1 cellular context compared by ENCODE assay signal in genomic region chr3:119352235-119352634, GRCh38.
A peak's percentile ranks its signal among the peaks of the same experiment; 100 is the strongest.
TF ChIP-seq lines count a peak whose summit lies in the region.

No MANE protein-coding gene starts in this region.

TF ChIP-seq in K562, 482 proteins besides CTCF, POLR2A, EP300 and RAD21:
- TF ChIP-seq, protein P1, sequence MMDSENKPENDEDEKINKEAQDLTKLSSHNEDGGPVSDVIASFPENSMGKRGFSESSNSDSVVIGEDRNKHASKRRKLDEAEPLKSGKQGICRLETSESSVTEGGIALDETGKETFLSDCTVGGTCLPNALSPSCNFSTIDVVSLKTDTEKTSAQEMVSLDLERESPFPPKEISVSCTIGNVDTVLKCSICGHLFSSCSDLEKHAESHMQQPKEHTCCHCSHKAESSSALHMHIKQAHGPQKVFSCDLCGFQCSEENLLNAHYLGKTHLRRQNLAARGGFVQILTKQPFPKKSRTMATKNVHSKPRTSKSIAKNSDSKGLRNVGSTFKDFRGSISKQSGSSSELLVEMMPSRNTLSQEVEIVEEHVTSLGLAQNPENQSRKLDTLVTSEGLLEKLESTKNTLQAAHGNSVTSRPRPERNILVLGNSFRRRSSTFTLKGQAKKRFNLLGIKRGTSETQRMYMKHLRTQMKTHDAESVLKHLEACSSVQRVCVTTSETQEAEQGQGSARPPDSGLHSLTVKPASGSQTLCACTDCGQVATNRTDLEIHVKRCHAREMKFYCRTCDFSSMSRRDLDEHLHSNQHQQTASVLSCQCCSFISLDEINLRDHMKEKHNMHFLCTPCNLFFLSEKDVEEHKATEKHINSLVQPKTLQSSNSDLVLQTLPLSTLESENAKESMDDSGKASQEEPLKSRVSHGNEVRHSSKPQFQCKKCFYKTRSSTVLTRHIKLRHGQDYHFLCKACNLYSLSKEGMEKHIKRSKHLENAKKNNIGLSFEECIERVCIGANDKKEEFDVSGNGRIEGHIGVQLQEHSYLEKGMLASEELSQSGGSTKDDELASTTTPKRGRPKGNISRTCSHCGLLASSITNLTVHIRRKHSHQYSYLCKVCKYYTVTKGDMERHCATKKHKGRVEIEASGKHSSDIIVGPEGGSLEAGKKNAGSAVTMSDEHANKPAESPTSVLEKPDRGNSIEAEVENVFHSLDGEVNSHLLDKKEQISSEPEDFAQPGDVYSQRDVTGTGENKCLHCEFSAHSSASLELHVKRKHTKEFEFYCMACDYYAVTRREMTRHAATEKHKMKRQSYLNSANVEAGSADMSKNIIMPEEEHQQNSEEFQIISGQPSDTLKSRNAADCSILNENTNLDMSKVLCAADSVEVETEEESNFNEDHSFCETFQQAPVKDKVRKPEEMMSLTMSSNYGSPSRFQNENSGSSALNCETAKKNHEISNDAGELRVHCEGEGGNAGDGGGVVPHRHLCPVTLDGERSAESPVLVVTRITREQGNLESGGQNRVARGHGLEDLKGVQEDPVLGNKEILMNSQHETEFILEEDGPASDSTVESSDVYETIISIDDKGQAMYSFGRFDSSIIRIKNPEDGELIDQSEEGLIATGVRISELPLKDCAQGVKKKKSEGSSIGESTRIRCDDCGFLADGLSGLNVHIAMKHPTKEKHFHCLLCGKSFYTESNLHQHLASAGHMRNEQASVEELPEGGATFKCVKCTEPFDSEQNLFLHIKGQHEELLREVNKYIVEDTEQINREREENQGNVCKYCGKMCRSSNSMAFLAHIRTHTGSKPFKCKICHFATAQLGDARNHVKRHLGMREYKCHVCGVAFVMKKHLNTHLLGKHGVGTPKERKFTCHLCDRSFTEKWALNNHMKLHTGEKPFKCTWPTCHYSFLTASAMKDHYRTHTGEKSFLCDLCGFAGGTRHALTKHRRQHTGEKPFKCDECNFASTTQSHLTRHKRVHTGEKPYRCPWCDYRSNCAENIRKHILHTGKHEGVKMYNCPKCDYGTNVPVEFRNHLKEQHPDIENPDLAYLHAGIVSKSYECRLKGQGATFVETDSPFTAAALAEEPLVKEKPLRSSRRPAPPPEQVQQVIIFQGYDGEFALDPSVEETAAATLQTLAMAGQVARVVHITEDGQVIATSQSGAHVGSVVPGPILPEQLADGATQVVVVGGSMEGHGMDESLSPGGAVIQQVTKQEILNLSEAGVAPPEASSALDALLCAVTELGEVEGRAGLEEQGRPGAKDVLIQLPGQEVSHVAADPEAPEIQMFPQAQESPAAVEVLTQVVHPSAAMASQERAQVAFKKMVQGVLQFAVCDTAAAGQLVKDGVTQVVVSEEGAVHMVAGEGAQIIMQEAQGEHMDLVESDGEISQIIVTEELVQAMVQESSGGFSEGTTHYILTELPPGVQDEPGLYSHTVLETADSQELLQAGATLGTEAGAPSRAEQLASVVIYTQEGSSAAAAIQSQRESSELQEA (IDR thresholded peaks at IDR 0.05; ENCODE audit: low read depth), result peak; percentile 64; the same call in 1 of the 2 replicates
- TF ChIP-seq SPI1 (IDR thresholded peaks at IDR 0.05; ENCODE audit: borderline replicate concordance, low read depth, low read length), result peak; percentile 85
- no peak for TF ChIP-seq BCLAF1 (IDR thresholded peaks at IDR 0.05; ENCODE audit: borderline replicate concordance in 1 of 2, control insufficient read depth in 1 of 2, low read depth in 2 of 2, low read length in 1 of 2)
- no peak for TF ChIP-seq POLR2AphosphoS2 (IDR thresholded peaks at IDR 0.05; ENCODE audit: low read length)
- TF ChIP-seq ZNF347 (CRISPR knock-in tag; IDR thresholded peaks at IDR 0.05; ENCODE audit: low read depth), result no peak
- no peak for TF ChIP-seq BRD4 (IDR thresholded peaks at IDR 0.05)
- no peak for TF ChIP-seq SIN3B (IDR thresholded peaks at IDR 0.05; ENCODE audit: low read depth)
- no peak for TF ChIP-seq BACH1 (tag; IDR thresholded peaks at IDR 0.05)
- no peak for TF ChIP-seq TFAP4 (CRISPR knock-in tag; IDR thresholded peaks at IDR 0.05; ENCODE audit: borderline replicate concordance)
- peak; percentile 56; the same call in 1 of the 2 replicates for TF ChIP-seq CEBPG (CRISPR knock-in tag; IDR thresholded peaks at IDR 0.05)
- no peak for TF ChIP-seq CEBPG (tag; conservative IDR thresholded peaks at IDR 0.05 in 1 of 2, IDR thresholded peaks at IDR 0.05 in 1 of 2)
- no peak for TF ChIP-seq CC2D1A (IDR thresholded peaks at IDR 0.05)
- no peak for TF ChIP-seq CREB1 (IDR thresholded peaks at IDR 0.05)
- no peak for TF ChIP-seq CREB1 (CRISPR knock-in tag; IDR thresholded peaks at IDR 0.05)
- no peak for TF ChIP-seq TAF1 (IDR thresholded peaks at IDR 0.05; ENCODE audit: control insufficient read depth, extremely low read depth, insufficient read depth, low read length, severe bottlenecking)
- TF ChIP-seq KLF13 (tag; IDR thresholded peaks at IDR 0.05; ENCODE audit: borderline replicate concordance, low read depth), result no peak
- TF ChIP-seq NFIX (CRISPR knock-in tag; IDR thresholded peaks at IDR 0.05; ENCODE audit: low read depth), result no peak
- TF ChIP-seq ZNF583 (CRISPR knock-in tag; IDR thresholded peaks at IDR 0.05), result no peak
- no peak for TF ChIP-seq FOXM1 (IDR thresholded peaks at IDR 0.05; ENCODE audit: low read depth)
- TF ChIP-seq FOXM1 (CRISPR knock-in tag; IDR thresholded peaks at IDR 0.05; ENCODE audit: low read depth), result no peak
- TF ChIP-seq, protein P2, sequence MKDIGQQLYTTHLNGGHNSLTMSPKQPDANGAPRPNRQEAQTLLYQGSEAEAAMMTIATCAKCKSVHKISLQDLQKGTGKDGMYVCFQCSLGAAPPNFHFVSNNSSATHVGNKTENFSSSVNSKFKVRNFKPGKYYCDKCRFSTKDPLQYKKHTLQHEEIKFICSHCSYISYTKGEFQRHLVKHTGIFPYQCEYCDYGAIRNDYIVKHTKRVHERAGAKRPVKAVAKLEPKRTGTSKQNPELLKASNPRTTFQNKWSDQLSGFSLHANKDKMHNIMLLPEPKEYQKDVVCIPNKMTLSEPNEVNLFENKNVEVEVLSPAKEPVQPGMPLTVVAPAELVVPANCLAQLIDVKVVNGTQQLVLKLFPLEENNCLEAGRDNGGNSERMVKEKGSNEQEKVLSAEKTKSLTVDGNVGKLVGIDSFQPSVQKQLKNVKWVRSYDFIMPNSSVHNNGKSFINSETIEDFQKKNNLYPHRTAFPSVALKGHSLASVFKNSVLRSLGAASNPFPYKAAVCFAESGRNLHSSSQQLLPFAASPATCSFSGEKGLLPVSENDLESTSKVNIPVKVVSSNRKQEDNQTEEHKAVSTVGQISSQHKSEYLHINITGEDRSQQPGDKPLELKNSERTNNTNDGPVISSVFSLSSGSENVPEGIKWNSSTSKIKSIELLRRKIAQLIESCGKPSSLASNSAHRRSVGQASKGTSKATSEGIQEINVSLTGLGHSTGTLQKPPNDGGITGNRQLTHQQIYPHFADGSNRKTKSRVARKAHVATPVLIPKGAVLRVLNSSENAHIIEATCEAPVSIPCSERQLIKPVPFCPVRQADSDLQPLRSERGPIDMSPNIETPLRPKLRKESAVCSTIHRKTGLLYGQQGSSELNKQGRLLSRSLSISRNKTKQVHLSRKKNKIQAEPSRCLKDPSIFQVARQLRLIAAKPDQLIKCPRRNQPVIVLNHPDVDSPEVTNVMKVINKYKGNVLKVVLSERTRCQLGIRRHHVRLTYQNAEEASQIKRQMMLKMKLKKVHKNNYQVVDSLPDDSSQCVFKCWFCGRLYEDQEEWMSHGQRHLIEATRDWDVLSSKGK (CRISPR knock-in tag; IDR thresholded peaks at IDR 0.05), result no peak
- no peak for TF ChIP-seq HNRNPLL (IDR thresholded peaks at IDR 0.05; ENCODE audit: low read depth, low read length, poor library complexity, severe bottlenecking)
